Comparison of ENCODE assay signal across 10 cellular contexts in genomic region chr1:50109647-50110075, GRCh38. TPM values are rescaled to one million over a fixed set of nuclear protein-coding genes. Genes with fewer than 3 reads are reported as not detected.
DNase-seq lines count a peak whose midpoint lies in the region; ATAC-seq lines count a peak whose summit lies in the region.
"Had no signal": no experiment of that assay in that cellular context is flagged by ENCODE, and none has a peak within 500 bp of the region (broad histone marks: within the 10 kb centered on the region; RNA-seq: fewer than 3 reads in every experiment).

No MANE protein-coding gene starts in this region.

- CTCF ChIA-PET in activated CD4-positive, alpha-beta T cell treated with anti-CD3 and anti-CD28 coated beads for 36 hours (lab: Charles Lee), result no interaction called here

- peak; percentile 13 for DNase-seq in activated CD4-positive, alpha-beta T cell treated with anti-CD3 and anti-CD28 coated beads for 36 hours
- DNase-seq in activated CD4-positive, alpha-beta T cell treated with anti-CD3 and anti-CD28 coated beads, Interleukin-2, amount 50 U/mL, for 4 hours, result no peak
- peak; percentile 37 for DNase-seq in NCI-H2196 (lab: John Stamatoyannopoulos, UW; ENCODE audit: unreplicated experiment)
- DNase-seq in central memory CD8-positive, alpha-beta T cell (ENCODE audit: low spot score in 2 of 2), result no peak
- no peak for DNase-seq in stimulated activated effector memory CD8-positive, alpha-beta T cell treated with anti-CD3 and anti-CD28 coated beads, Interleukin-12 subunit alpha, Interleukin-12 subunit beta, amount 100 ng/mL, for 72 hours (ENCODE audit: low spot score in 2 of 2)
- DNase-seq in stimulated activated CD4-positive, alpha-beta T cell treated with anti-CD3 and anti-CD28 coated beads, Interleukin-4, amount 100 ng/mL, for 4 hours, result no peak

- H3K4me1 Mint-ChIP-seq in activated CD4-positive, alpha-beta T cell treated with anti-CD3 and anti-CD28 coated beads for 36 hours, result peaks cover 17% of the 10 kb centered on the region
- H3K4me1 Mint-ChIP-seq in central memory CD8-positive, alpha-beta T cell, result peaks cover 19% of the 10 kb centered on the region
- H3K4me1 Mint-ChIP-seq in stimulated activated effector memory CD8-positive, alpha-beta T cell treated with anti-CD3 and anti-CD28 coated beads, Interleukin-12 subunit alpha, Interleukin-12 subunit beta, amount 100 ng/mL, for 72 hours, result peaks cover 13% of the 10 kb centered on the region

- no peak overlapping the region for H3K27ac Mint-ChIP-seq in activated CD4-positive, alpha-beta T cell treated with anti-CD3 and anti-CD28 coated beads for 36 hours
- no peak overlapping the region for H3K27ac Mint-ChIP-seq in central memory CD8-positive, alpha-beta T cell (ENCODE audit: low read depth)
- no peak overlapping the region for H3K27ac Mint-ChIP-seq in stimulated activated effector memory CD8-positive, alpha-beta T cell treated with anti-CD3 and anti-CD28 coated beads, Interleukin-12 subunit alpha, Interleukin-12 subunit beta, amount 100 ng/mL, for 72 hours
- H3K27ac Mint-ChIP-seq: IgD-negative memory B cell had no signal

- ATAC-seq in activated CD4-positive, alpha-beta T cell treated with anti-CD3 and anti-CD28 coated beads for 36 hours, result peak; percentile 69
- ATAC-seq in central memory CD8-positive, alpha-beta T cell (replicated peaks; ENCODE audit: extremely low read depth, poor library complexity, severe bottlenecking), result peak; percentile 56
- peak; percentile 37 for ATAC-seq in stimulated activated effector memory CD8-positive, alpha-beta T cell treated with anti-CD3 and anti-CD28 coated beads, Interleukin-12 subunit alpha, Interleukin-12 subunit beta, amount 100 ng/mL, for 72 hours
- no peak for ATAC-seq in GM21576 (IDR thresholded peaks at IDR 0.05; ENCODE audit: unreplicated experiment)
- no peak for ATAC-seq in HG03108 (IDR thresholded peaks at IDR 0.05; ENCODE audit: unreplicated experiment)

- H3K4me3 Mint-ChIP-seq in activated CD4-positive, alpha-beta T cell treated with anti-CD3 and anti-CD28 coated beads for 36 hours, result peak overlapping the region; percentile 26
- peak overlapping the region; percentile 63 for H3K4me3 Mint-ChIP-seq in central memory CD8-positive, alpha-beta T cell
- H3K4me3 Mint-ChIP-seq in stimulated activated effector memory CD8-positive, alpha-beta T cell treated with anti-CD3 and anti-CD28 coated beads, Interleukin-12 subunit alpha, Interleukin-12 subunit beta, amount 100 ng/mL, for 72 hours, result peak overlapping the region; percentile 25

- POLR2A ChIA-PET in activated CD4-positive, alpha-beta T cell treated with anti-CD3 and anti-CD28 coated beads for 36 hours (lab: Charles Lee), result no interaction called here

- H3K9me3 Mint-ChIP-seq in activated CD4-positive, alpha-beta T cell treated with anti-CD3 and anti-CD28 coated beads for 36 hours (ENCODE audit: low read depth), result no peaks in the 10 kb centered on the region
- H3K9me3 Mint-ChIP-seq in central memory CD8-positive, alpha-beta T cell, result no peaks in the 10 kb centered on the region
- H3K9me3 Mint-ChIP-seq in stimulated activated effector memory CD8-positive, alpha-beta T cell treated with anti-CD3 and anti-CD28 coated beads, Interleukin-12 subunit alpha, Interleukin-12 subunit beta, amount 100 ng/mL, for 72 hours, result no peaks in the 10 kb centered on the region

- no peaks in the 10 kb centered on the region for H3K36me3 Mint-ChIP-seq in activated CD4-positive, alpha-beta T cell treated with anti-CD3 and anti-CD28 coated beads for 36 hours (ENCODE audit: low read depth)
- H3K36me3 Mint-ChIP-seq in central memory CD8-positive, alpha-beta T cell (ENCODE audit: insufficient read depth), result peaks cover 2% of the 10 kb centered on the region
- H3K36me3 Mint-ChIP-seq in stimulated activated effector memory CD8-positive, alpha-beta T cell treated with anti-CD3 and anti-CD28 coated beads, Interleukin-12 subunit alpha, Interleukin-12 subunit beta, amount 100 ng/mL, for 72 hours, result no peaks in the 10 kb centered on the region
- H3K36me3 Mint-ChIP-seq: IgD-negative memory B cell had no signal

- intact Hi-C loops in activated CD4-positive, alpha-beta T cell treated with anti-CD3 and anti-CD28 coated beads for 36 hours (cut with DNase I, micrococcal nuclease), result loop anchor here in 1 of 2 experiments (10.0 kb wide), 1 partner anchor 225 kb away; no protein-coding TSS in a partner anchor

- peaks cover 53% of the 10 kb centered on the region for H3K27me3 Mint-ChIP-seq in activated CD4-positive, alpha-beta T cell treated with anti-CD3 and anti-CD28 coated beads for 36 hours
- peaks cover 85% of the 10 kb centered on the region for H3K27me3 Mint-ChIP-seq in central memory CD8-positive, alpha-beta T cell

RNA-seq across cellular contexts. Expression of gene ELAVL4, which starts 0.9 kb away (rescaled TPM):
- not detected for total RNA-seq in activated CD4-positive, alpha-beta T cell treated with anti-CD3 and anti-CD28 coated beads for 36 hours
- total RNA-seq: activated CD8-positive, alpha-beta memory T cell treated with anti-CD3 and anti-CD28 coated beads for 36 hours had no signal

Comparison
In these comparisons a context has a peak if more than half of its experiments do, and no peak if none do; other contexts are left out.
1. DNase-seq: peak in activated CD4-positive, alpha-beta T cell treated with anti-CD3 and anti-CD28 coated beads for 36 hours (single experiment) and NCI-H2196 (single experiment); none in activated CD4-positive, alpha-beta T cell treated with anti-CD3 and anti-CD28 coated beads, Interleukin-2, amount 50 U/mL, for 4 hours (0 of 2), central memory CD8-positive, alpha-beta T cell (0 of 2), stimulated activated effector memory CD8-positive, alpha-beta T cell treated with anti-CD3 and anti-CD28 coated beads, Interleukin-12 subunit alpha, Interleukin-12 subunit beta, amount 100 ng/mL, for 72 hours (0 of 2) and stimulated activated CD4-positive, alpha-beta T cell treated with anti-CD3 and anti-CD28 coated beads, Interleukin-4, amount 100 ng/mL, for 4 hours (0 of 2).
2. ATAC-seq: peak in activated CD4-positive, alpha-beta T cell treated with anti-CD3 and anti-CD28 coated beads for 36 hours (single experiment), central memory CD8-positive, alpha-beta T cell (single experiment) and stimulated activated effector memory CD8-positive, alpha-beta T cell treated with anti-CD3 and anti-CD28 coated beads, Interleukin-12 subunit alpha, Interleukin-12 subunit beta, amount 100 ng/mL, for 72 hours (single experiment); none in GM21576 (single experiment) and HG03108 (single experiment).
3. Peak in every context shown above with its lines, with median percentiles within 50 percentile points of each other: H3K4me3 Mint-ChIP-seq.